Comparison of ENCODE assay signal across 9 cellular contexts in genomic region chr17:39181303-39181702, GRCh38. TPM values are rescaled to one million over a fixed set of nuclear protein-coding genes. Genes with fewer than 3 reads are reported as not detected.
"Had no signal": no experiment of that assay in that cellular context is flagged by ENCODE, and none has a peak within 500 bp of the region (broad histone marks: within the 10 kb centered on the region; RNA-seq: fewer than 3 reads in every experiment).

No MANE protein-coding gene starts in this region.

- DNase-seq: H9, HCEC 1CT, IMR-90, KBM-7 had no signal

- H3K9ac ChIP-seq: KMS-11 had no signal

- H3K27ac ChIP-seq: HL-60, KMS-11 had no signal

- ATAC-seq: GM23338 had no signal

- H3K4me2 ChIP-seq: GM23338, KMS-11 had no signal

- H2AFZ ChIP-seq: GM23338 had no signal

- H3K4me3 ChIP-seq: GM23338 had no signal

RNA-seq across cellular contexts. Expression of gene ARL5C, which starts 15.3 kb away (rescaled TPM):
- total RNA-seq: GM23338, H1, H9, HT1080, IMR-90 had no signal

RNA-seq across cellular contexts. Expression of gene STAC2, which starts 44.4 kb away (rescaled TPM):
- total RNA-seq: HT1080, IMR-90 had no signal
